In the genomic region with DNA sequence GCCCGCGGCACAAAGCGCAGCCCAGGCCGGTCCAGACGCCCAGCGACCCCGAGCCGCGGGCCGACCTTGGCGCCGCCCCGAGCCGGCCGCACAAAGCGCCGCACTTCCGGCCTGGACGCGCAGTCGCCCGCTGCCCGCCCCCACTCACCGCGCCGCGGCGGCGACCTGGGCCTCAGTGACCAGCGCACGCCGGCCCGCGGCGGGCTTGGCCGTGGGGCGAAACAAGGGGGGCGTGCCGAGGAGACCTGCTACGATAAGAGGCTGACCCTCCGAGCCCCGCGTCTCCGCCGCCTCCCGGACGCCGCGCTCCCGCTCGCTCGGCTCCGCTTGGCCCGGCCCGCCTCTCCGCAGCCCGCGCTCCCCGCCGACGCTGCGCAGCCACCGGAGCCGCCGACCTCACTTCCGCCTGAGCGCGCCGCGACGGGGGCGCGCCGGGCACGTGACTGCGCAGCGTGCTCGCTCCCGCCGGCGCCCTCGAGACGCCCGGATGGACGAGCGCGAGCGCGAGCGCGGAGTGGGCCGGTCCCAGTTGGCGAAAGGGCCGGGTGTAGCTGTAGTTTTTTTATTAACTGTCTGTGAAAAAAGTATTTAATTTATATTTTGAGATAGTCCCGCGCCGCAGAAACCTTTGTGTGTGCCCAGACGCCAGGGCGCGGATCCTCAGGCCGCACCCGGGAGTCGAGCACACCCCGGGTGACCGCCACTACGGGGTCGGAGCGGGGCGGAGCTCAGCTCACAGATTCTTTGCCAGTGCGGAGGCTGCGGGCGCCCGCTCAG, we compare ENCODE assay signal across 8 cellular contexts. TPM values are rescaled to one million over a fixed set of nuclear protein-coding genes. Genes with fewer than 3 reads are reported as not detected.
DNase-seq lines count a peak whose midpoint lies in the region; ATAC-seq lines count a peak whose summit lies in the region.

A gene with protein sequence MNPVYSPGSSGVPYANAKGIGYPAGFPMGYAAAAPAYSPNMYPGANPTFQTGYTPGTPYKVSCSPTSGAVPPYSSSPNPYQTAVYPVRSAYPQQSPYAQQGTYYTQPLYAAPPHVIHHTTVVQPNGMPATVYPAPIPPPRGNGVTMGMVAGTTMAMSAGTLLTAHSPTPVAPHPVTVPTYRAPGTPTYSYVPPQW (minus strand): TSS at position 395 of the 777 bp plus-strand sequence. CDS start 10,814 bp downstream, outside the sequence.

- peaks cover 4% of the 10 kb centered on the region for H3K36me3 Mint-ChIP-seq in CD4-positive, CD25-positive, alpha-beta regulatory T cell

- H3K9me3 ChIP-seq in CD4-positive, CD25-positive, alpha-beta regulatory T cell (ENCODE audit: control insufficient read depth in 2 of 2, low read length in 2 of 2): no peaks in the 10 kb centered on the region
- H3K9me3 ChIP-seq in ectodermal cell (ENCODE audit: control insufficient read depth, low read length): no peaks in the 10 kb centered on the region

- peak within 1 kb of the TSS; percentile 92 for H3K27ac ChIP-seq in CD4-positive, CD25-positive, alpha-beta regulatory T cell (ENCODE audit: insufficient read depth, low read length, poor library complexity, severe bottlenecking)
- H3K27ac ChIP-seq in ectodermal cell (ENCODE audit: insufficient read depth, low read depth, low read length, poor library complexity, severe bottlenecking): peak within 1 kb of the TSS; percentile 97

- H3K4me3 Mint-ChIP-seq in CD4-positive, CD25-positive, alpha-beta regulatory T cell: peak within 1 kb of the TSS; percentile 90 to 99 (median 96)

- no peaks in the 10 kb centered on the region for H3K27me3 ChIP-seq in CD4-positive, CD25-positive, alpha-beta regulatory T cell (ENCODE audit: control insufficient read depth, insufficient read depth, low read length)
- H3K27me3 ChIP-seq in ectodermal cell (ENCODE audit: control insufficient read depth, insufficient read depth, low read length, poor library complexity, severe bottlenecking): no peaks in the 10 kb centered on the region

- peaks cover 17% of the 10 kb centered on the region for H3K4me1 ChIP-seq in CD4-positive, CD25-positive, alpha-beta regulatory T cell (ENCODE audit: control insufficient read depth, insufficient read depth, low read length, poor library complexity, severe bottlenecking)
- no peaks in the 10 kb centered on the region for H3K4me1 ChIP-seq in ectodermal cell (ENCODE audit: control insufficient read depth, insufficient read depth, low read length)

- ATAC-seq in CD4-positive, CD25-positive, alpha-beta regulatory T cell (ENCODE audit: low read depth in 2 of 2): peak; percentile 84 to 89
- ATAC-seq in GM19397 (IDR thresholded peaks at IDR 0.05; ENCODE audit: unreplicated experiment): peak; percentile 85
- peak; percentile 79 for ATAC-seq in HG03565 (IDR thresholded peaks at IDR 0.05; ENCODE audit: unreplicated experiment)

- peak within 1 kb of the TSS; percentile 94 to 99 (median 97) for H3K27ac Mint-ChIP-seq in CD4-positive, CD25-positive, alpha-beta regulatory T cell

- peak; percentile 84 to 94 (median 92) for DNase-seq in CD4-positive, CD25-positive, alpha-beta regulatory T cell
- DNase-seq in NCI-H82 (lab: John Stamatoyannopoulos, UW): peak; percentile 88
- peak; percentile 45 to 82 for DNase-seq in activated CD8-positive, alpha-beta memory T cell treated with anti-CD3 and anti-CD28 coated beads for 1 hour (ENCODE audit: extremely low read depth in 1 of 2, low read depth in 1 of 2)
- DNase-seq in lung microvascular endothelial cell (ENCODE audit: low read depth in 2 of 2): peak; percentile 94 to 96
- DNase-seq in stimulated activated CD4-positive, alpha-beta T cell treated with anti-CD3 and anti-CD28 coated beads, TNF-alpha, amount 100 ng/mL, for 48 hours (ENCODE audit: low read depth in 3 of 3): peak; percentile 73 to 79 (median 75)

- peaks cover 5% of the 10 kb centered on the region for H3K36me3 ChIP-seq in CD4-positive, CD25-positive, alpha-beta regulatory T cell (ENCODE audit: control insufficient read depth, insufficient read depth, low read length)
- peaks cover 17% of the 10 kb centered on the region for H3K36me3 ChIP-seq in ectodermal cell (ENCODE audit: control insufficient read depth, insufficient read depth, low read length)

- H3K4me1 Mint-ChIP-seq in CD4-positive, CD25-positive, alpha-beta regulatory T cell: peaks cover 7 to 36% (median 19%) of the 10 kb centered on the region in 4 donors

- no peaks in the 10 kb centered on the region for H3K9me3 Mint-ChIP-seq in CD4-positive, CD25-positive, alpha-beta regulatory T cell

- WGBS in ectodermal cell, 2 experiments: 0% methylated on average over 113 of the region's 113 CpGs

- H3K27me3 Mint-ChIP-seq in CD4-positive, CD25-positive, alpha-beta regulatory T cell: no peaks in the 10 kb centered on the region

- H3K4me3 ChIP-seq in CD4-positive, CD25-positive, alpha-beta regulatory T cell (ENCODE audit: low read depth, low read length): peak within 1 kb of the TSS; percentile 88
- peak within 1 kb of the TSS; percentile 59 for H3K4me3 ChIP-seq in ectodermal cell (ENCODE audit: insufficient read depth, low read depth, low read length)

RNA-seq across cellular contexts. Expression of the gene that starts here (rescaled TPM):
- total RNA-seq in CD4-positive, CD25-positive, alpha-beta regulatory T cell: 72.1 TPM
- polyA plus RNA-seq in CD4-positive, CD25-positive, alpha-beta regulatory T cell: 10 to 100 TPM; 33.6 to 45.5 (median 39.5) TPM
- polyA plus RNA-seq in ectodermal cell (2013, experiment 1 of 4): 72.2 TPM
- 69.3 TPM for polyA plus RNA-seq in ectodermal cell (2013, experiment 2 of 4)
- polyA plus RNA-seq in ectodermal cell (2013, experiment 3 of 4): 66.3 TPM
- 76.0 TPM for polyA plus RNA-seq in ectodermal cell (2013, experiment 4 of 4)
- 71.0 and 81.2 TPM in 2 replicates for total RNA-seq in lung microvascular endothelial cell

Comparison
In these comparisons a context has a peak if more than half of its experiments do, and no peak if none do; other contexts are left out.
1. Peak in every context shown above with its lines: DNase-seq, ATAC-seq, H3K4me3 ChIP-seq and H3K27ac ChIP-seq.